In the genomic region with DNA sequence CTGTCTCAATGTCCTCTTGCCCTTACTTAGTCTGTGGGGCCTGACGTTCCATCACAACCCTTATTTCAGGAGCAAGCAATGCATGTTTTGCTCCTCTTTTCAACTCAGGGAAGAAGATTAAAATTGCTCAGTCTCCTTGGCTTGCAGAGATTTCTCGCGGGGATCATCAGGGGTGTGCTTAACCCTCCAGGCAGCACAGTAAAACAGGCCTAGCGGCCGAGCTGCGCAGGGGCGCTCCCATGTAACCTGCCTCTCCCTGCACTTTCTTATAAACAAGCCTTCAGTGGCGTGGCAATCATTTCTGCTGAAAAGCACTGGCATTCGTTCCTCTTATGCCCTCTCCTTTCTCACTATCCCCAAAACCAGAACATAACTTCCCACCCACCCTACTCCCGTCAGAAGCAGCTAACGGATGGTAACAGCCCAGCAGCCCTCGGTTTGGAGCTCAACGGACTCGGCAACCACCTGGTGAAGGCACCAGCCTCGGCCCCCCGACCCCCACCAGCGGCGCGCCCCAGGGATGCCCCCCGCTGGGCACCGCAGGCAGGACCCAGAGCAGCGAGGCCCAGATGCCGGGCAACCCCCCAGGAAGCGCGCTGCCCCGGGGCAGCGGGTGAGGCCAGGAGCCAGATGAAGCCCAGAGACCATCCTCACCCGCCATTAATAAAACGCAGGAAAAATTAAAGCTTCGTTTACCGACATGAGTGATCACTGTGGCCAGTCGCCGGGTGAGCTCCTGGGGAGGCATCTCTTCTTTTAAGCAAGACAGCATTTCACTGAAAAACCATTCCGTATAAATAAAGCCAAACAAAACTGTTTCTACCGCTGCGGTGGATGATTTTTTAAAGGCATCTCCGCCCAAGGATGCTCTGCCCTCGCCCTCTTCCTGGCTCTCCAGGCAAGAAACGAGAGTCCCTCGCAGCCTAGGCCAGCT, we compare ENCODE assay signal across 8 cellular contexts. TPM values are rescaled to one million over a fixed set of nuclear protein-coding genes. Genes with fewer than 3 reads are reported as not detected.
DNase-seq lines count a peak whose midpoint lies in the region; TF ChIP-seq lines count a peak whose summit lies in the region.

No MANE protein-coding gene starts in this region.

- H3F3A ChIP-seq in SK-N-SH (replicated peaks; ENCODE audit: insufficient read depth), result peaks cover 4% of the 10 kb centered on the region

- TF ChIP-seq CTCF in SK-N-SH (IDR thresholded peaks at IDR 0.05) (no peak), fibroblast of the aortic adventitia (IDR thresholded peaks at IDR 0.05; ENCODE audit: insufficient read depth, low read length) (no peak)

- H3K27ac ChIP-seq in SK-N-SH (ENCODE audit: low read depth in 2 of 2, low read length in 1 of 2), result peak overlapping the region in 1 of 2 experiments; percentile 51; a peak in 2 of 4 replicates

- no peaks in the 10 kb centered on the region for H3K9me3 ChIP-seq in SK-N-SH

- peak overlapping the region; percentile 95 for H3K4me2 ChIP-seq in SK-N-SH

- H3K36me3 ChIP-seq in SK-N-SH (replicated peaks in 1 of 2; ENCODE audit: control insufficient read depth in 1 of 2, insufficient read depth in 2 of 2, low read length in 1 of 2), result no peaks in the 10 kb centered on the region

- H3K4me1 ChIP-seq in SK-N-SH (ENCODE audit: control insufficient read depth in 1 of 2, insufficient read depth in 2 of 2, low read depth in 1 of 2, low read length in 1 of 2), result peaks cover 0 to 12% of the 10 kb centered on the region in 2 experiments; a peak in 1 of 4 replicates

- H3K4me3 ChIP-seq in SK-N-SH (ENCODE audit: low read depth in 2 of 2, low read length in 1 of 2) (peak overlapping the region; percentile 79 to 87), fibroblast of the aortic adventitia (ENCODE audit: low read depth, low read length) (peak overlapping the region; percentile 68)

- 45% methylated on average over 30 of the region's 40 CpGs for WGBS in SK-N-SH (ENCODE audit: low lambda C conversion rate)

- peak overlapping the region; percentile 58 for H3K9ac ChIP-seq in SK-N-SH

- POLR2A ChIA-PET in SK-N-SH (lab: Yijun Ruan, JAX), result interaction anchor here (0.8 to 1.6 kb wide), 7 partner anchors 11 to 250 kb away, joined by 3 to 4 read pairs (median 3); no protein-coding TSS in a partner anchor

- TF ChIP-seq RAD21 in SK-N-SH (IDR thresholded peaks at IDR 0.05; ENCODE audit: low read length), result no peak

- peak overlapping the region; percentile 92 for H2AFZ ChIP-seq in SK-N-SH (ENCODE audit: low read depth)

- peaks cover 5% of the 10 kb centered on the region; the same call in 1 of the 2 replicates for H3K27me3 ChIP-seq in SK-N-SH (ENCODE audit: insufficient read depth)

- DNase-seq in SHP77 (lab: John Stamatoyannopoulos, UW) (peak; percentile 18 to 21), SHP77 treated with DMSO at 0.1 percent for 48 hours (lab: John Stamatoyannopoulos, UW) (no peak), SK-N-SH (peak; percentile 76), fibroblast of the aortic adventitia (ENCODE audit: low read depth) (no peak), retina (peak; percentile 39), epidermal melanocyte (ENCODE audit: insufficient read length, low spot score) (no peak), GF-D8 (lab: John Stamatoyannopoulos, UW) (no peak), NAMALWA (ENCODE audit: low spot score) (no peak)

- no peaks in the 10 kb centered on the region for H4K20me1 ChIP-seq in SK-N-SH (ENCODE audit: insufficient read depth)

- H3K9me2 ChIP-seq in SK-N-SH, result no peaks in the 10 kb centered on the region

- CTCF ChIA-PET in SK-N-SH (lab: Yijun Ruan, JAX), result interaction anchor here (1.0 to 1.8 kb wide), 11 partner anchors 11 to 340 kb away, joined by 3 to 8 read pairs (median 4); no protein-coding TSS in a partner anchor

- H3K79me2 ChIP-seq in SK-N-SH (ENCODE audit: insufficient read depth), result no peaks in the 10 kb centered on the region

- TF ChIP-seq EP300 in SK-N-SH (IDR thresholded peaks at IDR 0.05; ENCODE audit: borderline replicate concordance in 1 of 2, low read depth in 1 of 2, low read length in 1 of 2), result no peak

TF ChIP-seq in SK-N-SH, 30 proteins besides CTCF, POLR2A, EP300 and RAD21:
- TF ChIP-seq RFX5 (IDR thresholded peaks at IDR 0.05; ENCODE audit: low read length) (no peak), MXI1 (IDR thresholded peaks at IDR 0.05; ENCODE audit: low read depth, low read length) (0 out of 2 replicates have a peak, but pooled peaks have one; percentile 2), FOXM1 (IDR thresholded peaks at IDR 0.05; ENCODE audit: low read depth) (no peak), EZH2phosphoT487 (IDR thresholded peaks at IDR 0.05; ENCODE audit: borderline replicate concordance, low read depth) (no peak)

RNA-seq across cellular contexts. Expression of a gene that starts 0.9 kb away (rescaled TPM):
- polyA plus RNA-seq in SK-N-SH (2012; rRNA removed), result 0.56 and 0.75 TPM in 2 replicates
- polyA plus RNA-seq in SK-N-SH (2012; cell fraction: cytosol; rRNA removed), result 0.35 and 0.42 TPM in 2 replicates
- 1.8 and 2.7 TPM in 2 replicates for polyA plus RNA-seq in SK-N-SH (2012; cell fraction: nucleus; rRNA removed)
- 0.09 TPM in 1 of 2 replicates, not detected in the other for total RNA-seq in fibroblast of the aortic adventitia (ENCODE audit: low replicate concordance)

Comparison
In these comparisons a context has a peak if more than half of its experiments do, and no peak if none do; other contexts are left out.
1. DNase-seq: peak in SHP77 (2 of 2), SK-N-SH (single experiment) and retina (single experiment); none in SHP77 treated with DMSO at 0.1 percent for 48 hours (single experiment), fibroblast of the aortic adventitia (single experiment), epidermal melanocyte (single experiment), GF-D8 (single experiment) and NAMALWA (single experiment).